In genomic region chr1:89542345-89542744, GRCh38 we compare ENCODE assay signal across 22 cellular contexts. TPM values are rescaled to one million over a fixed set of nuclear protein-coding genes. Genes with fewer than 3 reads are reported as not detected.
DNase-seq lines count a peak whose midpoint lies in the region; ATAC-seq lines count a peak whose summit lies in the region.
"Had no signal": no experiment of that assay in that cellular context is flagged by ENCODE, and none has a peak within 500 bp of the region (broad histone marks: within the 10 kb centered on the region; RNA-seq: fewer than 3 reads in every experiment).

No MANE protein-coding gene starts in this region.

- H3K4me3 Mint-ChIP-seq in activated CD4-positive, alpha-beta T cell treated with anti-CD3 and anti-CD28 coated beads, Interleukin-2, amount 10 ng/mL, durations not matched to agents 24 days and 14 days: no peak overlapping the region
- no peak overlapping the region for H3K4me3 Mint-ChIP-seq in activated naive CD4-positive, alpha-beta T cell treated with anti-CD3 and anti-CD28 coated beads for 36 hours
- H3K4me3 Mint-ChIP-seq in activated T-helper 2 cell treated with anti-CD3 and anti-CD28 coated beads, Interferon-gamma antibody, Interleukin-2, Interleukin-4, amounts not matched to agents 10 μg/mL and 5 μg/mL and 100 μg/mL, durations not matched to agents 14 hours and 24 hours and 36 hours (ENCODE audit: low read depth): no peak overlapping the region
- H3K4me3 Mint-ChIP-seq: CD4-positive, CD25-positive, alpha-beta regulatory T cell had no signal

- H3K4me1 Mint-ChIP-seq in activated CD4-positive, alpha-beta T cell treated with anti-CD3 and anti-CD28 coated beads, Interleukin-2, amount 10 ng/mL, durations not matched to agents 24 days and 14 days: peaks cover 63% of the 10 kb centered on the region
- H3K4me1 Mint-ChIP-seq in activated naive CD4-positive, alpha-beta T cell treated with anti-CD3 and anti-CD28 coated beads for 36 hours (ENCODE audit: low read depth): peaks cover 84% of the 10 kb centered on the region
- H3K4me1 Mint-ChIP-seq in activated T-helper 2 cell treated with anti-CD3 and anti-CD28 coated beads, Interferon-gamma antibody, Interleukin-2, Interleukin-4, amounts not matched to agents 10 μg/mL and 5 μg/mL and 100 μg/mL, durations not matched to agents 14 hours and 24 hours and 36 hours (ENCODE audit: low read depth): peaks cover 70% of the 10 kb centered on the region

- intact Hi-C loops in activated CD4-positive, alpha-beta T cell treated with anti-CD3 and anti-CD28 coated beads, Interleukin-2, amount 10 ng/mL, durations not matched to agents 24 days and 14 days (cut with micrococcal nuclease): loop anchor here (10.0 kb wide), 1 partner anchor 268 kb away; the partner anchor contains the start of gene GBP5
- intact Hi-C loops in activated naive CD4-positive, alpha-beta T cell treated with anti-CD3 and anti-CD28 coated beads for 36 hours (cut with micrococcal nuclease): no loop called here
- intact Hi-C loops in activated T-helper 2 cell treated with anti-CD3 and anti-CD28 coated beads, Interferon-gamma antibody, Interleukin-2, Interleukin-4, amounts not matched to agents 10 μg/mL and 5 μg/mL and 100 μg/mL, durations not matched to agents 14 hours and 24 hours and 36 hours (cut with micrococcal nuclease): no loop called here

- peaks cover 2% of the 10 kb centered on the region for H3K27me3 Mint-ChIP-seq in activated CD4-positive, alpha-beta T cell treated with anti-CD3 and anti-CD28 coated beads, Interleukin-2, amount 10 ng/mL, durations not matched to agents 24 days and 14 days
- no peaks in the 10 kb centered on the region for H3K27me3 Mint-ChIP-seq in activated naive CD4-positive, alpha-beta T cell treated with anti-CD3 and anti-CD28 coated beads for 36 hours (ENCODE audit: low read depth)
- H3K27me3 Mint-ChIP-seq in activated T-helper 2 cell treated with anti-CD3 and anti-CD28 coated beads, Interferon-gamma antibody, Interleukin-2, Interleukin-4, amounts not matched to agents 10 μg/mL and 5 μg/mL and 100 μg/mL, durations not matched to agents 14 hours and 24 hours and 36 hours (ENCODE audit: low read depth): no peaks in the 10 kb centered on the region
- H3K27me3 Mint-ChIP-seq: CD4-positive, CD25-positive, alpha-beta regulatory T cell had no signal

- ATAC-seq in GM18870 (IDR thresholded peaks at IDR 0.05; ENCODE audit: unreplicated experiment): no peak
- ATAC-seq: PC-3 had no signal

- no peaks in the 10 kb centered on the region for H3K9me3 Mint-ChIP-seq in activated CD4-positive, alpha-beta T cell treated with anti-CD3 and anti-CD28 coated beads, Interleukin-2, amount 10 ng/mL, durations not matched to agents 24 days and 14 days
- no peaks in the 10 kb centered on the region for H3K9me3 Mint-ChIP-seq in activated naive CD4-positive, alpha-beta T cell treated with anti-CD3 and anti-CD28 coated beads for 36 hours
- H3K9me3 Mint-ChIP-seq in activated T-helper 2 cell treated with anti-CD3 and anti-CD28 coated beads, Interferon-gamma antibody, Interleukin-2, Interleukin-4, amounts not matched to agents 10 μg/mL and 5 μg/mL and 100 μg/mL, durations not matched to agents 14 hours and 24 hours and 36 hours: no peaks in the 10 kb centered on the region
- H3K9me3 Mint-ChIP-seq: CD4-positive, CD25-positive, alpha-beta regulatory T cell had no signal

- H3K27ac Mint-ChIP-seq in activated CD4-positive, alpha-beta T cell treated with anti-CD3 and anti-CD28 coated beads, Interleukin-2, amount 10 ng/mL, durations not matched to agents 24 days and 14 days: peak overlapping the region; percentile 83
- H3K27ac Mint-ChIP-seq in activated naive CD4-positive, alpha-beta T cell treated with anti-CD3 and anti-CD28 coated beads for 36 hours: peak overlapping the region; percentile 78
- H3K27ac Mint-ChIP-seq in activated T-helper 2 cell treated with anti-CD3 and anti-CD28 coated beads, Interferon-gamma antibody, Interleukin-2, Interleukin-4, amounts not matched to agents 10 μg/mL and 5 μg/mL and 100 μg/mL, durations not matched to agents 14 hours and 24 hours and 36 hours: peak overlapping the region; percentile 77
- H3K27ac Mint-ChIP-seq: CD4-positive, CD25-positive, alpha-beta regulatory T cell had no signal

- peaks cover 63% of the 10 kb centered on the region for H3K36me3 Mint-ChIP-seq in activated CD4-positive, alpha-beta T cell treated with anti-CD3 and anti-CD28 coated beads, Interleukin-2, amount 10 ng/mL, durations not matched to agents 24 days and 14 days (ENCODE audit: low read depth)
- peaks cover 14% of the 10 kb centered on the region for H3K36me3 Mint-ChIP-seq in activated naive CD4-positive, alpha-beta T cell treated with anti-CD3 and anti-CD28 coated beads for 36 hours (ENCODE audit: low read depth)
- H3K36me3 Mint-ChIP-seq in activated T-helper 2 cell treated with anti-CD3 and anti-CD28 coated beads, Interferon-gamma antibody, Interleukin-2, Interleukin-4, amounts not matched to agents 10 μg/mL and 5 μg/mL and 100 μg/mL, durations not matched to agents 14 hours and 24 hours and 36 hours (ENCODE audit: low read depth): peaks cover 70% of the 10 kb centered on the region

- CTCF ChIA-PET in activated naive CD4-positive, alpha-beta T cell treated with anti-CD3 and anti-CD28 coated beads for 36 hours (lab: Charles Lee): interaction anchor here (1.0 to 1.4 kb wide), 2 partner anchors 56 to 93 kb away, joined by 3 to 6 read pairs; no protein-coding TSS in a partner anchor

- no peak for DNase-seq in activated CD4-positive, alpha-beta T cell treated with anti-CD3 and anti-CD28 coated beads, Interleukin-2, amount 10 ng/mL, durations not matched to agents 24 days and 14 days
- no peak for DNase-seq in activated CD4-positive, alpha-beta T cell treated with anti-CD3 and anti-CD28 coated beads, Interleukin-2, amount 50 U/mL, for 48 hours
- DNase-seq in activated naive CD4-positive, alpha-beta T cell treated with anti-CD3 and anti-CD28 coated beads for 36 hours: no peak
- DNase-seq in activated naive CD4-positive, alpha-beta T cell (lab: John Stamatoyannopoulos, UW): no peak
- no peak for DNase-seq in activated T-helper 2 cell treated with anti-CD3 and anti-CD28 coated beads, Interferon-gamma antibody, Interleukin-2, Interleukin-4, amounts not matched to agents 10 μg/mL and 5 μg/mL and 100 μg/mL, durations not matched to agents 14 hours and 24 hours and 36 hours (ENCODE audit: low spot score)
- DNase-seq in cerebellar nuclear complex (lab: John Stamatoyannopoulos, UW): no peak
- DNase-seq: CD4-positive, CD25-positive, alpha-beta regulatory T cell; DMS53; GM23248; H7; KG1; MG63; NCI-H1105 treated with DMSO at 0.1 percent for 48 hours; NCI-H146; NCI-H1930; NCI-H2107; NCI-H446 treated with DMSO at 0.1 percent for 48 hours; NCI-H526; NCI-H82; NK-92 treated with Interleukin-12 subunit alpha and Interleukin-12 subunit beta, amount 100 ng/mL, for 24 hours; PC-3 had no signal

RNA-seq across cellular contexts. Expression of gene LRRC8B, which starts 17.7 kb away (rescaled TPM):
- 74.5 and 76.8 TPM in 2 replicates for total RNA-seq in activated CD4-positive, alpha-beta T cell treated with anti-CD3 and anti-CD28 coated beads, Interleukin-2, amount 10 ng/mL, durations not matched to agents 24 days and 14 days
- total RNA-seq in activated naive CD4-positive, alpha-beta T cell treated with anti-CD3 and anti-CD28 coated beads for 36 hours: 10 to 100 TPM; 18.0 to 20.4 TPM
- total RNA-seq in activated T-helper 2 cell treated with anti-CD3 and anti-CD28 coated beads, Interferon-gamma antibody, Interleukin-2, Interleukin-4, amounts not matched to agents 10 μg/mL and 5 μg/mL and 100 μg/mL, durations not matched to agents 14 hours and 24 hours and 36 hours: 48.2 and 48.7 TPM in 2 replicates
